ENCODE assay signal across 9 cellular contexts in the genomic region with DNA sequence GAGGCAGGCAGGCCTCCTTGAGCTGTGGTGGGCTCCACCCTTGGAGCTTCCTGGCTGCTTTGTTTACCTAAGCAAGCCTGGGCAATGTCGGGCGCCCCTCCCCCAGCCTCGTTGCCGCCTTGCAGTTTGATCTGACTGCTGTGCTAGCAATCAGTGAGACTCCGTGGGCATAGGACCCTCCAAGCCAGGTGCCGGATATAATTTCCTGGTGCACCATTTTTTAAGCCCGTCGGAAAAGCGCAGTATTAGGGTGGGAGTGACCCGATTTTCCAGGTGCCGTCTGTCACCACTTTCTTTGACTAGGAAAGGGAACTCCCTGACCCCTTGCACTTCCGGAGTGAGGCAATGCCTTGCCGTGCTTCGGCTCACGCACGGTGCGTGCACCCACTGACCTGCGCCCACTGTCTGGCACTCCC. TPM values are rescaled to one million over a fixed set of nuclear protein-coding genes. Genes with fewer than 3 reads are reported as not detected.
DNase-seq lines count a peak whose midpoint lies in the region; TF ChIP-seq lines count a peak whose summit lies in the region.
"Not testable (repeated sequence)": the region's sequence is repeated elsewhere in the genome, so short reads cannot be mapped to it uniquely, and the experiment has no call there.
"Had no signal": no experiment of that assay in that cellular context is flagged by ENCODE, and none has a peak within 500 bp of the region (broad histone marks: within the 10 kb centered on the region; RNA-seq: fewer than 3 reads in every experiment).

No MANE protein-coding gene starts in this region.

- H3K4me3 ChIP-seq in Caco-2 (ENCODE audit: low read depth, low read length), result not testable (repeated sequence)
- peak overlapping the region; percentile 8 for H3K4me3 ChIP-seq in epithelial cell of proximal tubule (ENCODE audit: low read depth, low read length)

- POLR2A ChIA-PET in Caco-2 (lab: Charles Lee), result not testable (repeated sequence)

- not testable (repeated sequence) for H3K9me3 Mint-ChIP-seq in Caco-2 (ENCODE audit: unreplicated experiment); IgD-negative memory B cell; activated naive CD4-positive, alpha-beta T cell treated with anti-CD3 and anti-CD28 coated beads for 36 hours; stimulated activated naive CD8-positive, alpha-beta T cell treated with anti-CD3 and anti-CD28 coated beads, Interleukin-15, Interleukin-2, amounts not matched to agents 100 ng/mL and 50 ng/mL, for 24 hours
- H3K9me3 Mint-ChIP-seq in mesothelial cell of epicardium, result peaks cover 10% of the 10 kb centered on the region

- H3K27me3 Mint-ChIP-seq in Caco-2 (ENCODE audit: insufficient read depth, unreplicated experiment), result not testable (repeated sequence)
- H3K27me3 Mint-ChIP-seq in IgD-negative memory B cell (peaks cover 12% of the 10 kb centered on the region), mesothelial cell of epicardium (ENCODE audit: low read depth) (peaks cover 32% of the 10 kb centered on the region)
- H3K27me3 Mint-ChIP-seq in activated naive CD4-positive, alpha-beta T cell treated with anti-CD3 and anti-CD28 coated beads for 36 hours (ENCODE audit: low read depth), result peaks cover 14% of the 10 kb centered on the region
- H3K27me3 Mint-ChIP-seq in stimulated activated naive CD8-positive, alpha-beta T cell treated with anti-CD3 and anti-CD28 coated beads, Interleukin-15, Interleukin-2, amounts not matched to agents 100 ng/mL and 50 ng/mL, for 24 hours, result peaks cover 26% of the 10 kb centered on the region

- BruUV-seq in Caco-2 (replicated peaks; lab: Mats Ljungman, UMichigan), result not testable (repeated sequence)

- CTCF ChIA-PET in Caco-2 (lab: Charles Lee); activated naive CD4-positive, alpha-beta T cell treated with anti-CD3 and anti-CD28 coated beads for 36 hours (lab: Charles Lee): not testable (repeated sequence)

- not testable (repeated sequence) for H3K27me3 ChIP-seq in Caco-2 (replicated peaks; ENCODE audit: control insufficient read depth, insufficient read depth, low read length)

- H3K27ac Mint-ChIP-seq in Caco-2 (ENCODE audit: unreplicated experiment); IgD-negative memory B cell; activated naive CD4-positive, alpha-beta T cell treated with anti-CD3 and anti-CD28 coated beads for 36 hours; mesothelial cell of epicardium; stimulated activated naive CD8-positive, alpha-beta T cell treated with anti-CD3 and anti-CD28 coated beads, Interleukin-15, Interleukin-2, amounts not matched to agents 100 ng/mL and 50 ng/mL, for 24 hours: not testable (repeated sequence)

- peak overlapping the region; percentile 35 for H3K4me3 Mint-ChIP-seq in Caco-2 (ENCODE audit: unreplicated experiment)
- H3K4me3 Mint-ChIP-seq in IgD-negative memory B cell, result peak overlapping the region in 3 of 4 donors; percentile 43 to 73 (median 66)
- H3K4me3 Mint-ChIP-seq in activated naive CD4-positive, alpha-beta T cell treated with anti-CD3 and anti-CD28 coated beads for 36 hours, result not testable (repeated sequence)
- H3K4me3 Mint-ChIP-seq in mesothelial cell of epicardium, result peak overlapping the region; percentile 49
- peak overlapping the region; percentile 8 for H3K4me3 Mint-ChIP-seq in stimulated activated naive CD8-positive, alpha-beta T cell treated with anti-CD3 and anti-CD28 coated beads, Interleukin-15, Interleukin-2, amounts not matched to agents 100 ng/mL and 50 ng/mL, for 24 hours

- H3K9me3 ChIP-seq in Caco-2, result not testable (repeated sequence)

- intact Hi-C loops in Caco-2 (cut with micrococcal nuclease; ENCODE audit: unreplicated experiment); activated naive CD4-positive, alpha-beta T cell treated with anti-CD3 and anti-CD28 coated beads for 36 hours (cut with micrococcal nuclease): not testable (repeated sequence)

- not testable (repeated sequence) for H3K4me1 Mint-ChIP-seq in Caco-2 (ENCODE audit: low read depth, unreplicated experiment); IgD-negative memory B cell; activated naive CD4-positive, alpha-beta T cell treated with anti-CD3 and anti-CD28 coated beads for 36 hours (ENCODE audit: low read depth); mesothelial cell of epicardium; stimulated activated naive CD8-positive, alpha-beta T cell treated with anti-CD3 and anti-CD28 coated beads, Interleukin-15, Interleukin-2, amounts not matched to agents 100 ng/mL and 50 ng/mL, for 24 hours (ENCODE audit: low read depth)

- not testable (repeated sequence) for H3K4me1 ChIP-seq in Caco-2

- DNase-seq in Caco-2; epithelial cell of proximal tubule (ENCODE audit: low read depth); mesothelial cell of epicardium (ENCODE audit: low spot score in 2 of 2, unreplicated experiment in 2 of 2): not testable (repeated sequence)
- peak; percentile 35 for DNase-seq in NCI-H748 treated with DMSO at 0.1 percent for 48 hours (lab: John Stamatoyannopoulos, UW)
- peak; percentile 15 to 31 for DNase-seq in activated CD4-positive, alpha-beta T cell treated with anti-CD3 and anti-CD28 coated beads, Interleukin-2, amount 50 U/mL, for 48 hours
- DNase-seq in activated naive CD4-positive, alpha-beta T cell treated with anti-CD3 and anti-CD28 coated beads for 36 hours, result peak; percentile 5

- not testable (repeated sequence) for H3K36me3 ChIP-seq in Caco-2 (ENCODE audit: control insufficient read depth, insufficient read depth, low read length)

- not testable (repeated sequence) for TF ChIP-seq CTCF in Caco-2 (IDR thresholded peaks at IDR 0.05; ENCODE audit: insufficient read depth in 1 of 2, low read depth in 1 of 2, low read length in 1 of 2, severe bottlenecking in 1 of 2, unreplicated experiment in 1 of 2); epithelial cell of proximal tubule (conservative IDR thresholded peaks at IDR 0.05; ENCODE audit: low read depth, low read length); mesothelial cell of epicardium (IDR thresholded peaks at IDR 0.05; ENCODE audit: unreplicated experiment)

- not testable (repeated sequence) for H3K36me3 Mint-ChIP-seq in Caco-2 (ENCODE audit: insufficient read depth, unreplicated experiment); IgD-negative memory B cell; activated naive CD4-positive, alpha-beta T cell treated with anti-CD3 and anti-CD28 coated beads for 36 hours (ENCODE audit: low read depth); mesothelial cell of epicardium; stimulated activated naive CD8-positive, alpha-beta T cell treated with anti-CD3 and anti-CD28 coated beads, Interleukin-15, Interleukin-2, amounts not matched to agents 100 ng/mL and 50 ng/mL, for 24 hours (ENCODE audit: low read depth)

RNA-seq across cellular contexts. Expression of a gene that starts 45.4 kb away (rescaled TPM):
- total RNA-seq in Caco-2 (2022) (not detected in 2 replicates), epithelial cell of proximal tubule (not detected in 2 replicates), mesothelial cell of epicardium (0.02 to 0.18 TPM (median 0.05 TPM) in 3 replicates)
- polyA plus RNA-seq in IgD-negative memory B cell, result not detected
- not detected for total RNA-seq in activated naive CD4-positive, alpha-beta T cell treated with anti-CD3 and anti-CD28 coated beads for 36 hours
- polyA plus RNA-seq: AG04450 had no signal
